Comparison of ENCODE assay signal across 8 cellular contexts in genomic region chr5:141135030-141135717, GRCh38. TPM values are rescaled to one million over a fixed set of nuclear protein-coding genes. Genes with fewer than 3 reads are reported as not detected.
A peak's percentile ranks its signal among the peaks of the same experiment; 100 is the strongest.
DNase-seq lines count a peak whose midpoint lies in the region; ATAC-seq and TF ChIP-seq lines count a peak whose summit lies in the region.

Gene PCDHB5 (plus strand): TSS chr5:141135206. CDS start chr5:141135435, 229 bp downstream.

- peaks cover 50% of the 10 kb centered on the region for H3K27me3 Mint-ChIP-seq in CD4-positive, alpha-beta T cell
- peaks cover 6% of the 10 kb centered on the region for H3K27me3 Mint-ChIP-seq in activated naive CD8-positive, alpha-beta T cell treated with anti-CD3 and anti-CD28 coated beads, Interleukin-2, amount 10 ng/mL, durations not matched to agents 7 days and 5 days
- no peaks in the 10 kb centered on the region for H3K27me3 Mint-ChIP-seq in type B pancreatic cell

- H3K9me3 ChIP-seq in CD4-positive, alpha-beta T cell (ENCODE audit: control insufficient read depth, low read length), result peaks cover 34% of the 10 kb centered on the region

- in situ Hi-C loops in KBM-7 (cut with MboI; ENCODE audit: low pct_unique_long_range_greater_than_20kb, low sequenced_read_pairs), result no loop called here

- intact Hi-C loops in CD4-positive, alpha-beta T cell (cut with DNase I, micrococcal nuclease), result no loop called here

- CTCF ChIA-PET in CD4-positive, alpha-beta T cell (lab: Charles Lee), result interaction anchor here (1.2 kb wide), 1 partner anchor 429 kb away, joined by 3 read pairs; no protein-coding TSS in a partner anchor

- peak within 1 kb of the TSS; percentile 73 for H3K4me3 Mint-ChIP-seq in CD4-positive, alpha-beta T cell
- H3K4me3 Mint-ChIP-seq in activated naive CD8-positive, alpha-beta T cell treated with anti-CD3 and anti-CD28 coated beads, Interleukin-2, amount 10 ng/mL, durations not matched to agents 7 days and 5 days, result peak within 1 kb of the TSS; percentile 12
- peak within 1 kb of the TSS; percentile 94 for H3K4me3 Mint-ChIP-seq in type B pancreatic cell

- peaks cover 21% of the 10 kb centered on the region for H3K9me3 Mint-ChIP-seq in CD4-positive, alpha-beta T cell
- peaks cover 18% of the 10 kb centered on the region for H3K9me3 Mint-ChIP-seq in activated naive CD8-positive, alpha-beta T cell treated with anti-CD3 and anti-CD28 coated beads, Interleukin-2, amount 10 ng/mL, durations not matched to agents 7 days and 5 days
- peaks cover 29% of the 10 kb centered on the region for H3K9me3 Mint-ChIP-seq in type B pancreatic cell

- no peak for TF ChIP-seq CTCF in CD4-positive, alpha-beta T cell (IDR thresholded peaks at IDR 0.05)
- TF ChIP-seq CTCF in type B pancreatic cell (conservative IDR thresholded peaks at IDR 0.05), result peak; percentile 61

- ATAC-seq in CD4-positive, alpha-beta T cell (ENCODE audit: poor library complexity), result no peak
- ATAC-seq in activated naive CD8-positive, alpha-beta T cell treated with anti-CD3 and anti-CD28 coated beads, Interleukin-2, amount 10 ng/mL, durations not matched to agents 7 days and 5 days (ENCODE audit: low read depth), result no peak

- H3K27me3 ChIP-seq in CD4-positive, alpha-beta T cell (ENCODE audit: control insufficient read depth, insufficient read depth, low read length), result no peaks in the 10 kb centered on the region

- no peaks in the 10 kb centered on the region for H3K36me3 Mint-ChIP-seq in CD4-positive, alpha-beta T cell (ENCODE audit: low read depth)
- no peaks in the 10 kb centered on the region for H3K36me3 Mint-ChIP-seq in activated naive CD8-positive, alpha-beta T cell treated with anti-CD3 and anti-CD28 coated beads, Interleukin-2, amount 10 ng/mL, durations not matched to agents 7 days and 5 days
- peaks cover 25% of the 10 kb centered on the region for H3K36me3 Mint-ChIP-seq in type B pancreatic cell

- POLR2A ChIA-PET in CD4-positive, alpha-beta T cell (lab: Charles Lee), result no interaction called here
- POLR2A ChIA-PET in activated naive CD8-positive, alpha-beta T cell treated with anti-CD3 and anti-CD28 coated beads, Interleukin-2, amount 10 ng/mL, durations not matched to agents 7 days and 5 days (lab: Charles Lee), result no interaction called here

- no peak for DNase-seq in CD4-positive, alpha-beta T cell
- DNase-seq in KBM-7, result peak; percentile 76
- DNase-seq in activated naive CD8-positive, alpha-beta T cell treated with anti-CD3 and anti-CD28 coated beads, Interleukin-2, amount 10 ng/mL, durations not matched to agents 7 days and 5 days, result no peak
- peak; percentile 73 for DNase-seq in islet precursor cell
- DNase-seq in type B pancreatic cell (ENCODE audit: extremely low spot score, unreplicated experiment), result no peak
- DNase-seq in NOMO-1 (lab: John Stamatoyannopoulos, UW; ENCODE audit: unreplicated experiment in 2 of 2), result no peak
- no peak for DNase-seq in NCI-H2029 (lab: John Stamatoyannopoulos, UW)
- no peak for DNase-seq in NCI-H2081 (lab: John Stamatoyannopoulos, UW)

- no peak within 1 kb of the TSS for H3K27ac ChIP-seq in CD4-positive, alpha-beta T cell (ENCODE audit: low read depth, low read length)

- no peaks in the 10 kb centered on the region for H3K4me1 Mint-ChIP-seq in CD4-positive, alpha-beta T cell (ENCODE audit: low read depth)
- no peaks in the 10 kb centered on the region for H3K4me1 Mint-ChIP-seq in activated naive CD8-positive, alpha-beta T cell treated with anti-CD3 and anti-CD28 coated beads, Interleukin-2, amount 10 ng/mL, durations not matched to agents 7 days and 5 days
- H3K4me1 Mint-ChIP-seq in type B pancreatic cell (ENCODE audit: unreplicated experiment), result no peaks in the 10 kb centered on the region

- no peak within 1 kb of the TSS for H3K27ac Mint-ChIP-seq in CD4-positive, alpha-beta T cell
- H3K27ac Mint-ChIP-seq in activated naive CD8-positive, alpha-beta T cell treated with anti-CD3 and anti-CD28 coated beads, Interleukin-2, amount 10 ng/mL, durations not matched to agents 7 days and 5 days, result no peak within 1 kb of the TSS
- peak within 1 kb of the TSS; percentile 94 for H3K27ac Mint-ChIP-seq in type B pancreatic cell

RNA-seq across cellular contexts. Expression of gene PCDHB5, which starts in this region (rescaled TPM):
- total RNA-seq in CD4-positive, alpha-beta T cell, result under 1 TPM in 1 of 2 experiments, not detected in 1; 0.08 TPM
- not detected for total RNA-seq in activated naive CD8-positive, alpha-beta T cell treated with anti-CD3 and anti-CD28 coated beads, Interleukin-2, amount 10 ng/mL, durations not matched to agents 7 days and 5 days
- 7.3 and 28.8 TPM in 2 replicates for total RNA-seq in type B pancreatic cell (ENCODE audit: low replicate concordance)

Comparison
In these comparisons a context has a peak if more than half of its experiments do, and no peak if none do; other contexts are left out.
1. DNase-seq: peak in KBM-7 (single experiment) and islet precursor cell (single experiment); none in CD4-positive, alpha-beta T cell (0 of 10), activated naive CD8-positive, alpha-beta T cell treated with anti-CD3 and anti-CD28 coated beads, Interleukin-2, amount 10 ng/mL, durations not matched to agents 7 days and 5 days (single experiment), type B pancreatic cell (single experiment), NOMO-1 (0 of 2), NCI-H2029 (single experiment) and NCI-H2081 (0 of 2).
2. H3K4me3 Mint-ChIP-seq: peak in every context shown above with its lines; median percentile 94 in type B pancreatic cell; 73 in CD4-positive, alpha-beta T cell; 12 in activated naive CD8-positive, alpha-beta T cell treated with anti-CD3 and anti-CD28 coated beads, Interleukin-2, amount 10 ng/mL, durations not matched to agents 7 days and 5 days.